ENCODE assay signal across 8 cellular contexts in the genomic region with DNA sequence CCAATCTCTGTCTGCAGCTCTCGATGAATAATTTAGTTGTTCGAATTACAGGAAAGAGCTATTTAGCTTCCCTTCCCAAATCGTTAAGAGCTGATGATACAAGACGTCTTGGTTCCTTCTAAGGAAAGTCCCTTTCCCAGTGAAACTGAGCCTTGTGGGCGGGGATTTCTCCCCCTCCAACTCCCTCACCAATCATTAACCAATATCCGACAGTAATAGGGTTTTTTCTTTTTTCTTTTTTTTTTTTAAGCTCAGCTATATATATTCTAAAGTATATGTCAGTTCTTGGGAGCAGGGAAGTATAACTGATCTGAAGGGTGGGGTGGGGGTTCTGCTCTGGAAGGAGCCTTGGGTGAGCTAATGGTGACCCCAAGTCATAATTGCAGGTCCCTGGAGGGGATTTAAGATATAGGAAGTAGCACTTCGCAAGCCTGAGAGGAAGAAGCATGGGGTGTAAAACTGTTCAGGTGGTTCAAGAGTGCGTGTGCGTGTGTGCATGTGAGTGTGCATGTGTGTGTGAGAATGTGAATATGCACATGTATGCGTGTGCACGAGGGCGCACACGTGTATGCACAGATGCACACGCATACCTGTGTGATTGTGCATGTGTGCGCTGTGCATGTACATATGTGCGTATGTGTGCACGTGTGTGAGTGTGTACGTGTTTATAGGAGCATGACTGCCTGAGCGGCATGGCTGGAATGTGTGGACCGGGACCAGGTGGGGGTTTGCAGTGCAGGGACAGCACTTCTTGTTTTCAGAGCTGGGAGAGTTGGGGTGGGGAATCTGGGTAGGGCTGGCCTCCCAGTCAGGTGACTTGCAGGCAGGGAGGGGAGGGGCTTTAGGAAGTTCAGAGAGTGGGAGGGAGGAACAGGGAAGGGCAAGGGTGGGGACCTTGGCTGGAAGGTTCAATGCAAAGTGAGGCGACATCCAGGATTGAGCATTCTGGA. TPM values are rescaled to one million over a fixed set of nuclear protein-coding genes. Genes with fewer than 3 reads are reported as not detected.
DNase-seq lines count a peak whose midpoint lies in the region; ATAC-seq and TF ChIP-seq lines count a peak whose summit lies in the region.

No MANE protein-coding gene starts in this region.

- ATAC-seq in HG03521 (IDR thresholded peaks at IDR 0.05; ENCODE audit: unreplicated experiment) = no peak

- peak; percentile 82 for DNase-seq in ELF-1 (ENCODE audit: low read depth, low spot score)
- DNase-seq in Kasumi-1 (lab: John Stamatoyannopoulos, UW) = peak; percentile 18 to 41
- no peak for DNase-seq in neural crest cell (ENCODE audit: low read depth, low spot score)
- DNase-seq in SHP77 (lab: John Stamatoyannopoulos, UW) = no peak
- no peak for DNase-seq in stimulated activated CD8-positive, alpha-beta memory T cell treated with anti-CD3 and anti-CD28 coated beads, Interleukin-4, amount 100 ng/mL, for 48 hours
- DNase-seq in superior temporal gyrus (ENCODE audit: extremely low spot score) = no peak

- H3K4me3 ChIP-seq in duodenal mucosa (ENCODE audit: low read depth in 1 of 2, low read length in 2 of 2) = peak overlapping the region; percentile 24 to 45

- no peak overlapping the region for H3K27ac Mint-ChIP-seq in neural crest cell (ENCODE audit: unreplicated experiment)

- no peaks in the 10 kb centered on the region for H3K36me3 Mint-ChIP-seq in neural crest cell (ENCODE audit: low read depth)

- peak overlapping the region; percentile 94 for H3K27ac ChIP-seq in duodenal mucosa (ENCODE audit: low read depth, low read length)

- peaks cover 41 to 48% of the 10 kb centered on the region in 2 donors for H3K4me1 ChIP-seq in duodenal mucosa (ENCODE audit: control insufficient read depth in 1 of 2, insufficient read depth in 2 of 2, low read length in 2 of 2)

- no peak for TF ChIP-seq CTCF in neural crest cell (conservative IDR thresholded peaks at IDR 0.05)

- H3K9me3 ChIP-seq in duodenal mucosa (ENCODE audit: control insufficient read depth in 1 of 2, low read length in 2 of 2) = no peaks in the 10 kb centered on the region

- no peaks in the 10 kb centered on the region for H3K27me3 ChIP-seq in duodenal mucosa (ENCODE audit: control insufficient read depth in 1 of 2, insufficient read depth in 2 of 2, low read length in 2 of 2)

- H3K9ac ChIP-seq in duodenal mucosa (ENCODE audit: low read depth in 1 of 2, low read length in 2 of 2) = peak overlapping the region; percentile 28 to 60

- no peaks in the 10 kb centered on the region for H3K36me3 ChIP-seq in duodenal mucosa (ENCODE audit: control insufficient read depth in 1 of 2, insufficient read depth in 2 of 2, low read length in 2 of 2)

- H3K9me3 Mint-ChIP-seq in neural crest cell = no peaks in the 10 kb centered on the region

- H3K4me3 Mint-ChIP-seq in neural crest cell = peak overlapping the region; percentile 64

- peaks cover 22% of the 10 kb centered on the region for H3K4me1 Mint-ChIP-seq in neural crest cell

- H3K27me3 Mint-ChIP-seq in neural crest cell (ENCODE audit: low read depth) = peaks cover 47% of the 10 kb centered on the region

RNA-seq across cellular contexts. Expression of gene SOCS3, which starts 42.7 kb away (rescaled TPM):
- 5.4 and 6.1 TPM in 2 replicates for total RNA-seq in neural crest cell

Comparison
In these comparisons a context has a peak if more than half of its experiments do, and no peak if none do; other contexts are left out.
1. DNase-seq: peak in ELF-1 (single experiment) and Kasumi-1 (2 of 2); none in neural crest cell (single experiment), SHP77 (0 of 2), stimulated activated CD8-positive, alpha-beta memory T cell treated with anti-CD3 and anti-CD28 coated beads, Interleukin-4, amount 100 ng/mL, for 48 hours (single experiment) and superior temporal gyrus (single experiment).